12 cellular contexts compared by ENCODE assay signal in the genomic region with DNA sequence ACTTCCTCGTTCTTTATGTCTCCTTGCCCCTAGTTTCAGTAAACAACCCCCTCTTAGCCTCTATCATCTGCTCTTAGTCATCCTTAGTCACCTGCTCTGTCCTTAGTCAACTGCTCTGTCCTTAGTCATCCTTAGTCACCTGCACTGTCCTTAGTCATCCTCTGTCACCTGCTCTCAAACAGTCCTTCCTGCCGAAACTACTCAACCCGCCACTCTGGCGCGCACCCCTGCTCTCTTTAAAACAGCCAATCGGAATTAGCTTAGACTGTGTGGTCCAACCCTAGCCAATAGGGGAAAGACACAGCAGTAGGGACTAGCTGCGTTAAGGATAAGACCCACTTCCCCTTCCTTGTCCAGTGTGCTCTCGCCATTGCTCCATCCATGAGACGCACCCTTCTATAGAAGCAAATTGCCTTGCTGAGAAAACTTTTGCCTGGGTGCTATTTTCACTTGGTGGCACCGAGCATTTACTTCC.
A peak's percentile ranks its signal among the peaks of the same experiment; 100 is the strongest.
DNase-seq lines count a peak whose midpoint lies in the region; ATAC-seq and TF ChIP-seq lines count a peak whose summit lies in the region.
"Had no signal": no experiment of that assay in that cellular context is flagged by ENCODE, and none has a peak within 500 bp of the region (broad histone marks: within the 10 kb centered on the region; RNA-seq: fewer than 3 reads in every experiment).

No MANE protein-coding gene starts in this region.

- peaks cover 56% of the 10 kb centered on the region for H3K36me3 Mint-ChIP-seq in activated CD8-positive, alpha-beta T cell treated with anti-CD3 and anti-CD28 coated beads, Interleukin-2, amount 10 ng/mL, durations not matched to agents 7 days and 5 days (ENCODE audit: low read depth)
- H3K36me3 Mint-ChIP-seq in type B pancreatic cell: peaks cover 12% of the 10 kb centered on the region

- no peaks in the 10 kb centered on the region for H3K79me2 ChIP-seq in hepatocyte

- no peak for TF ChIP-seq POLR2A in uterus (IDR thresholded peaks at IDR 0.05)

- DNase-seq in activated effector memory CD4-positive, alpha-beta T cell treated with anti-CD3 and anti-CD28 coated beads, Interleukin-2, amount 50 U/mL, for 16 hours: peak; percentile 77
- no peak for DNase-seq in activated effector memory CD4-positive, alpha-beta T cell treated with Interleukin-2 at 50 U/mL for 16 hours
- no peak for DNase-seq in activated CD8-positive, alpha-beta T cell treated with anti-CD3 and anti-CD28 coated beads, Interleukin-2, amount 10 ng/mL, durations not matched to agents 7 days and 5 days
- DNase-seq in hepatocyte (ENCODE audit: low spot score) (peak; percentile 64), type B pancreatic cell (ENCODE audit: extremely low spot score, unreplicated experiment) (no peak), uterus (no peak), hippocampal formation (lab: John Stamatoyannopoulos, UW) (no peak)
- DNase-seq: KG1, NCI-H526, small intestine, upper lobe of right lung had no signal

- POLR2A ChIA-PET in activated CD8-positive, alpha-beta T cell treated with anti-CD3 and anti-CD28 coated beads, Interleukin-2, amount 10 ng/mL, durations not matched to agents 7 days and 5 days (lab: Charles Lee): interaction anchor here (1.3 kb wide), 1 partner anchor 51 kb away, joined by 3 read pairs; no protein-coding TSS in a partner anchor

- peaks cover 13% of the 10 kb centered on the region for H3K9me3 Mint-ChIP-seq in activated CD8-positive, alpha-beta T cell treated with anti-CD3 and anti-CD28 coated beads, Interleukin-2, amount 10 ng/mL, durations not matched to agents 7 days and 5 days (ENCODE audit: insufficient read depth)
- peaks cover 6% of the 10 kb centered on the region for H3K9me3 Mint-ChIP-seq in type B pancreatic cell

- TF ChIP-seq CTCF in hepatocyte (IDR thresholded peaks at IDR 0.05; ENCODE audit: poor library complexity) (no peak), type B pancreatic cell (conservative IDR thresholded peaks at IDR 0.05) (no peak), uterus (IDR thresholded peaks at IDR 0.05) (no peak)

- peak overlapping the region; percentile 5 for H3K27ac Mint-ChIP-seq in activated CD8-positive, alpha-beta T cell treated with anti-CD3 and anti-CD28 coated beads, Interleukin-2, amount 10 ng/mL, durations not matched to agents 7 days and 5 days
- peak overlapping the region; percentile 22 for H3K27ac Mint-ChIP-seq in type B pancreatic cell

- H3K36me3 ChIP-seq in hepatocyte (replicated peaks; ENCODE audit: insufficient read depth, low read depth) (no peaks in the 10 kb centered on the region), uterus (no peaks in the 10 kb centered on the region)
- H3K36me3 ChIP-seq: upper lobe of right lung had no signal

- intact Hi-C loops in uterus (cut with DNase I; ENCODE audit: low total_unique reads): no loop called here

- CTCF ChIA-PET in activated CD8-positive, alpha-beta T cell treated with anti-CD3 and anti-CD28 coated beads, Interleukin-2, amount 10 ng/mL, durations not matched to agents 7 days and 5 days (lab: Charles Lee): interaction anchor here (0.7 to 1.9 kb wide), 7 partner anchors 16 to 255 kb away, joined by 3 to 5 read pairs (median 3); no protein-coding TSS in a partner anchor

- H3K9me3 ChIP-seq in hepatocyte (ENCODE audit: low read depth) (no peaks in the 10 kb centered on the region), uterus (no peaks in the 10 kb centered on the region)
- H3K9me3 ChIP-seq: upper lobe of right lung had no signal

- no peak overlapping the region for H3K4me2 ChIP-seq in hepatocyte

- H3K4me3 ChIP-seq in hepatocyte (no peak overlapping the region), uterus (no peak overlapping the region)
- H3K4me3 ChIP-seq: upper lobe of right lung had no signal

- no peaks in the 10 kb centered on the region for H4K20me1 ChIP-seq in hepatocyte (ENCODE audit: insufficient read depth, poor library complexity, severe bottlenecking)

- H3K4me1 ChIP-seq in hepatocyte (ENCODE audit: insufficient read depth) (peaks cover 19% of the 10 kb centered on the region), uterus (peaks cover 0 to 14% of the 10 kb centered on the region in 2 donors)

- H3K27me3 ChIP-seq in hepatocyte (no peaks in the 10 kb centered on the region), uterus (no peaks in the 10 kb centered on the region)
- H3K27me3 ChIP-seq: upper lobe of right lung had no signal

- no peaks in the 10 kb centered on the region for H3K27me3 Mint-ChIP-seq in activated CD8-positive, alpha-beta T cell treated with anti-CD3 and anti-CD28 coated beads, Interleukin-2, amount 10 ng/mL, durations not matched to agents 7 days and 5 days (ENCODE audit: low read depth)
- H3K27me3 Mint-ChIP-seq in type B pancreatic cell: no peaks in the 10 kb centered on the region

- no peak for ATAC-seq in activated CD8-positive, alpha-beta T cell treated with anti-CD3 and anti-CD28 coated beads, Interleukin-2, amount 10 ng/mL, durations not matched to agents 7 days and 5 days
- ATAC-seq in GM19463 (IDR thresholded peaks at IDR 0.05; ENCODE audit: unreplicated experiment): no peak
- ATAC-seq: upper lobe of right lung had no signal

- 89% methylated on average over 10 of the region's 10 CpGs for WGBS in hepatocyte (ENCODE audit: low lambda C conversion rate, missing lambda C conversion rate)

- H2AFZ ChIP-seq in hepatocyte: no peak overlapping the region

- H3K4me3 Mint-ChIP-seq in activated CD8-positive, alpha-beta T cell treated with anti-CD3 and anti-CD28 coated beads, Interleukin-2, amount 10 ng/mL, durations not matched to agents 7 days and 5 days: no peak overlapping the region
- H3K4me3 Mint-ChIP-seq in type B pancreatic cell: peak overlapping the region; percentile 6

- no peaks in the 10 kb centered on the region for H3K9me2 ChIP-seq in hepatocyte (replicated peaks; ENCODE audit: insufficient read depth)

- peaks cover 42% of the 10 kb centered on the region for H3K4me1 Mint-ChIP-seq in activated CD8-positive, alpha-beta T cell treated with anti-CD3 and anti-CD28 coated beads, Interleukin-2, amount 10 ng/mL, durations not matched to agents 7 days and 5 days (ENCODE audit: low read depth)
- H3K4me1 Mint-ChIP-seq in type B pancreatic cell (ENCODE audit: unreplicated experiment): peaks cover 25% of the 10 kb centered on the region

- H3K27ac ChIP-seq in hepatocyte: peak overlapping the region; percentile 90
- no peak overlapping the region for H3K27ac ChIP-seq in uterus
- H3K27ac ChIP-seq: upper lobe of right lung had no signal

Comparison
In these comparisons a context has a peak if more than half of its experiments do, and no peak if none do; other contexts are left out.
1. DNase-seq: peak in activated effector memory CD4-positive, alpha-beta T cell treated with anti-CD3 and anti-CD28 coated beads, Interleukin-2, amount 50 U/mL, for 16 hours (single experiment) and hepatocyte (single experiment); none in activated effector memory CD4-positive, alpha-beta T cell treated with Interleukin-2 at 50 U/mL for 16 hours (single experiment), activated CD8-positive, alpha-beta T cell treated with anti-CD3 and anti-CD28 coated beads, Interleukin-2, amount 10 ng/mL, durations not matched to agents 7 days and 5 days (single experiment), type B pancreatic cell (single experiment), uterus (0 of 2) and hippocampal formation (0 of 2).